16 cellular contexts compared by ENCODE assay signal in the genomic region with DNA sequence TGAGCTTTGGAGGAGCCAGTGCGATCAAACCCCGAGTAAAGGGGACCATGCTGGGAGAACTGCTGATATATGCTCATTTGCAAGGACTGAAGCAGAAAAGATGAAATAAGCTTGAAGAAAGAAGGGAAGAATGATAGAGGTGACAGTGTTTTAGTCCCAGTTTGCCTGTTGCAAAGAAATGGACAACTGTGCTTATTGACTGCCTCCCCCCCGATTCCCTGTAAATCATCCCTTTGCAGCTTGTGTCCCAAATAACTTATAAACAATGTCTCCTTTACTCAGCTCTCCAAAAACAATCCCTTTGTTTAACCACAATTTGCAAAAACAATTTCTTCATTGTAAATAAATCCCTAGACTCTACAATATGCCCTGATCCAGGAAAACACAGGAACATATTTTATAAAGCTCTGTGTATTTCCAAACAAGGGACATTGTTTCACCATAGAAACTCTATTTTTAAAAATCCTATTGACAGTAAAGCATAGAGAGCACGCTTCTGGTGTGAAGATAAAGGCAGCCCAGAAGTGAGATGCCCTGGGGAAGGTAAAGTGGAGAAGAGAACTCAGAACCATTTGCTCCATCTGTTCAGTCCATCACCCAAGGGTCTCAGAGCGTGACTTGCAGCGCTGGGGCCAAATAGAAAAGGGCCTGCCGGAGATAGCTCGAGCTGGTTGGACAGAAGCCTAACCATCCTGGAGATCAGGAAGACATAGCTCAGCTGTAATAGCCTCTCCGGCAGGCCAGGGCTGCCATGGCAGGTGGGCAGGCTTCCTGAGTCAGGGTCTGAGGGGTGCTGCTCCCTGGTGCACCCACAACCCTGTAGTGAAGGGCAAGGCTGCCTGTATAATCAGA.
"Had no signal": no experiment of that assay in that cellular context is flagged by ENCODE, and none has a peak within 500 bp of the region (broad histone marks: within the 10 kb centered on the region; RNA-seq: fewer than 3 reads in every experiment).

No MANE protein-coding gene starts in this region.

- H3K27me3 Mint-ChIP-seq: naive B cell; stimulated activated naive B cell treated with anti-CD40 and anti-IgM and Interleukin-4, amounts not matched to agents 10 μg/mL and 1 μg/mL and 100 μg/mL, for 72 hours had no signal

- H3K27ac ChIP-seq: pancreas, suprapubic skin had no signal

- H3K4me1 Mint-ChIP-seq: activated naive CD8-positive, alpha-beta T cell treated with anti-CD3 and anti-CD28 coated beads, Interleukin-2, amount 50 U/mL, for 24 hours; activated T-helper 17 cell treated with anti-CD3 and anti-CD28 coated beads, Interleukin-2, amount 50 U/mL, for 72 hours; naive B cell; stimulated activated naive B cell treated with anti-CD40 and anti-IgM and Interleukin-4, amounts not matched to agents 10 μg/mL and 1 μg/mL and 100 μg/mL, for 72 hours had no signal

- H3K4me3 Mint-ChIP-seq: activated naive CD4-positive, alpha-beta T cell treated with anti-CD3 and anti-CD28 coated beads for 36 hours; activated naive CD8-positive, alpha-beta T cell treated with anti-CD3 and anti-CD28 coated beads, Interleukin-2, amount 50 U/mL, for 24 hours; activated T-helper 17 cell treated with anti-CD3 and anti-CD28 coated beads, Interleukin-2, amount 50 U/mL, for 72 hours; naive B cell; stimulated activated naive B cell treated with anti-CD40 and anti-IgM and Interleukin-4, amounts not matched to agents 10 μg/mL and 1 μg/mL and 100 μg/mL, for 72 hours; type B pancreatic cell had no signal

- DNase-seq: activated CD4-positive, alpha-beta T cell treated with anti-CD3 and anti-CD28 coated beads, Interleukin-2, amount 50 U/mL, for 4 hours; activated CD4-positive, CD25-positive, alpha-beta regulatory T cell treated with anti-CD3 and anti-CD28 coated beads, Interleukin-2, amount 50 U/mL, for 72 hours; activated naive CD4-positive, alpha-beta T cell treated with anti-CD3 and anti-CD28 coated beads for 36 hours; activated naive CD8-positive, alpha-beta T cell treated with anti-CD3 and anti-CD28 coated beads, Interleukin-2, amount 50 U/mL, for 24 hours; naive B cell; pancreas; retina; stimulated activated CD4-positive, alpha-beta T cell treated with anti-CD3 and anti-CD28 coated beads, Interleukin-15, amount 100 ng/mL, for 24 hours; stimulated activated CD4-positive, alpha-beta T cell treated with anti-CD3 and anti-CD28 coated beads, Interleukin-4, amount 100 ng/mL, for 1 hour; stimulated activated naive B cell treated with anti-CD40 and anti-IgM and Interleukin-4, amounts not matched to agents 10 μg/mL and 1 μg/mL and 100 μg/mL, for 72 hours; SW 1271 had no signal

- H3K9me3 Mint-ChIP-seq: type B pancreatic cell had no signal

- H3K36me3 Mint-ChIP-seq: naive B cell; stimulated activated naive B cell treated with anti-CD40 and anti-IgM and Interleukin-4, amounts not matched to agents 10 μg/mL and 1 μg/mL and 100 μg/mL, for 72 hours; type B pancreatic cell had no signal

- ATAC-seq: activated naive CD8-positive, alpha-beta T cell treated with anti-CD3 and anti-CD28 coated beads, Interleukin-2, amount 50 U/mL, for 24 hours; activated T-helper 17 cell treated with anti-CD3 and anti-CD28 coated beads, Interleukin-2, amount 50 U/mL, for 72 hours; esophagus mucosa; left lobe of liver; pancreas; stimulated activated naive B cell treated with anti-CD40 and anti-IgM and Interleukin-4, amounts not matched to agents 10 μg/mL and 1 μg/mL and 100 μg/mL, for 72 hours had no signal

- H3K27ac Mint-ChIP-seq: activated naive CD4-positive, alpha-beta T cell treated with anti-CD3 and anti-CD28 coated beads for 36 hours; activated naive CD8-positive, alpha-beta T cell treated with anti-CD3 and anti-CD28 coated beads, Interleukin-2, amount 50 U/mL, for 24 hours; activated T-helper 17 cell treated with anti-CD3 and anti-CD28 coated beads, Interleukin-2, amount 50 U/mL, for 72 hours; naive B cell; stimulated activated naive B cell treated with anti-CD40 and anti-IgM and Interleukin-4, amounts not matched to agents 10 μg/mL and 1 μg/mL and 100 μg/mL, for 72 hours; type B pancreatic cell had no signal
